Comparison of ENCODE assay signal across 10 cellular contexts in the genomic region with DNA sequence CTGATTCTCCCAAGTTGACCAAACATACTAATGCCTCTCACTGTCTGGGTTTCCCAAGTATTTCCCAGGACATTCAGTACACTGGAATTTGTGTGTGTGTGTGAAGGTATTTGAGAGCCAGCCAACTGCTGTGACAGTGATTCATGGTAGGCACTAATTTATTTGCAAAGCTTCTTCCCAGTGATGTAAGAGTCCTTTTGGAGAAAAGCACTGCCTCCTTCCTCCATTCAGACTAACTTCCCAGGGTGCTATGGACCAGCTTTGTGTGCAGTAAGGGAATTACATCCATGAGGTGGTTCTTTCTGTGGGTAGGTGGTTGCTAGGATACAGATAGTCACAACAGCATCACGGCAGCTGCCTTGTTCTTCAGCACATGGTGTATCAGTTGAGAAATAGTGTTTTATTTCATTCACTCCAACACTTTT.
DNase-seq lines count a peak whose midpoint lies in the region; ATAC-seq and TF ChIP-seq lines count a peak whose summit lies in the region.
"Had no signal": no experiment of that assay in that cellular context is flagged by ENCODE, and none has a peak within 500 bp of the region (broad histone marks: within the 10 kb centered on the region; RNA-seq: fewer than 3 reads in every experiment).

No MANE protein-coding gene starts in this region.

- no peak for TF ChIP-seq CTCF in retinal pigment epithelial cell (conservative IDR thresholded peaks at IDR 0.05; ENCODE audit: low read depth, low read length)

- CTCF ChIA-PET in HEK293T (lab: Yijun Ruan, JAX), result no interaction called here

- ATAC-seq in SK-N-SH treated with all-trans-retinoic acid at 6 μM for 48 hours, result peak; percentile 87
- no peak for ATAC-seq in GM21786 (IDR thresholded peaks at IDR 0.05; ENCODE audit: unreplicated experiment)

- POLR2A ChIA-PET in HEK293T (lab: Yijun Ruan, JAX), result no interaction called here

- H3K4me3 ChIP-seq in retinal pigment epithelial cell (ENCODE audit: low read length), result no peak overlapping the region

- DNase-seq in HEK293T (ENCODE audit: extremely low spot score), result no peak
- peak; percentile 87 for DNase-seq in glomerular visceral epithelial cell (ENCODE audit: extremely low spot score)
- DNase-seq in retinal pigment epithelial cell (ENCODE audit: low read depth), result peak; percentile 85
- DNase-seq in DMS153 treated with DMSO at 0.1 percent for 48 hours (lab: John Stamatoyannopoulos, UW; ENCODE audit: unreplicated experiment), result no peak
- no peak for DNase-seq in activated effector memory CD4-positive, alpha-beta T cell treated with anti-CD3 and anti-CD28 coated beads, Interleukin-2, amount 50 U/mL, for 16 hours
- DNase-seq: activated CD4-positive, alpha-beta T cell treated with anti-CD3 and anti-CD28 coated beads for 4 hours; aorta; NCI-H526 treated with DMSO at 0.1 percent for 48 hours had no signal

TF ChIP-seq in HEK293T, 16 proteins besides CTCF, POLR2A, EP300 and RAD21:
- TF ChIP-seq HDGF (IDR thresholded peaks at IDR 0.05; ENCODE audit: borderline replicate concordance) (no peak), LEF1 (IDR thresholded peaks at IDR 0.05; ENCODE audit: borderline replicate concordance) (no peak), FOXA1 (IDR thresholded peaks at IDR 0.05) (no peak), SP1 (IDR thresholded peaks at IDR 0.05) (no peak)
- TF ChIP-seq, protein P1, sequence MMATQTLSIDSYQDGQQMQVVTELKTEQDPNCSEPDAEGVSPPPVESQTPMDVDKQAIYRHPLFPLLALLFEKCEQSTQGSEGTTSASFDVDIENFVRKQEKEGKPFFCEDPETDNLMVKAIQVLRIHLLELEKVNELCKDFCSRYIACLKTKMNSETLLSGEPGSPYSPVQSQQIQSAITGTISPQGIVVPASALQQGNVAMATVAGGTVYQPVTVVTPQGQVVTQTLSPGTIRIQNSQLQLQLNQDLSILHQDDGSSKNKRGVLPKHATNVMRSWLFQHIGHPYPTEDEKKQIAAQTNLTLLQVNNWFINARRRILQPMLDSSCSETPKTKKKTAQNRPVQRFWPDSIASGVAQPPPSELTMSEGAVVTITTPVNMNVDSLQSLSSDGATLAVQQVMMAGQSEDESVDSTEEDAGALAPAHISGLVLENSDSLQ (IDR thresholded peaks at IDR 0.05), result peak; percentile 53

TF ChIP-seq in SK-N-SH treated with all-trans-retinoic acid at 6 μM for 48 hours, 23 proteins besides CTCF, POLR2A, EP300 and RAD21:
- TF ChIP-seq RARB (CRISPR knock-in tag; IDR thresholded peaks at IDR 0.05) (no peak), CSDC2 (CRISPR knock-in tag; IDR thresholded peaks at IDR 0.05) (no peak), CSRNP3 (CRISPR knock-in tag; IDR thresholded peaks at IDR 0.05) (no peak), BACH2 (CRISPR knock-in tag; IDR thresholded peaks at IDR 0.05; ENCODE audit: borderline replicate concordance) (no peak), ZNF565 (CRISPR knock-in tag; conservative IDR thresholded peaks at IDR 0.05; ENCODE audit: low read depth) (no peak), ESRRG (CRISPR knock-in tag; IDR thresholded peaks at IDR 0.05) (no peak), ZFP30 (CRISPR knock-in tag; IDR thresholded peaks at IDR 0.05) (no peak), ARNTL (CRISPR knock-in tag; IDR thresholded peaks at IDR 0.05; ENCODE audit: borderline replicate concordance, low read depth) (no peak), ZC3H10 (CRISPR knock-in tag; IDR thresholded peaks at IDR 0.05) (no peak), TOX (CRISPR knock-in tag; IDR thresholded peaks at IDR 0.05; ENCODE audit: borderline replicate concordance) (no peak), PPARA (CRISPR knock-in tag; IDR thresholded peaks at IDR 0.05; ENCODE audit: borderline replicate concordance) (no peak), GLIS3 (CRISPR knock-in tag; IDR thresholded peaks at IDR 0.05) (no peak), SNAI2 (CRISPR knock-in tag; IDR thresholded peaks at IDR 0.05) (no peak), ZNF8 (CRISPR knock-in tag; IDR thresholded peaks at IDR 0.05) (no peak), TCF4 (CRISPR knock-in tag; IDR thresholded peaks at IDR 0.05; ENCODE audit: borderline replicate concordance) (no peak), ZFP3 (CRISPR knock-in tag; IDR thresholded peaks at IDR 0.05) (no peak), CREB5 (CRISPR knock-in tag; IDR thresholded peaks at IDR 0.05; ENCODE audit: low read depth) (no peak), OSR1 (CRISPR knock-in tag; IDR thresholded peaks at IDR 0.05) (no peak)
- TF ChIP-seq, protein P2, sequence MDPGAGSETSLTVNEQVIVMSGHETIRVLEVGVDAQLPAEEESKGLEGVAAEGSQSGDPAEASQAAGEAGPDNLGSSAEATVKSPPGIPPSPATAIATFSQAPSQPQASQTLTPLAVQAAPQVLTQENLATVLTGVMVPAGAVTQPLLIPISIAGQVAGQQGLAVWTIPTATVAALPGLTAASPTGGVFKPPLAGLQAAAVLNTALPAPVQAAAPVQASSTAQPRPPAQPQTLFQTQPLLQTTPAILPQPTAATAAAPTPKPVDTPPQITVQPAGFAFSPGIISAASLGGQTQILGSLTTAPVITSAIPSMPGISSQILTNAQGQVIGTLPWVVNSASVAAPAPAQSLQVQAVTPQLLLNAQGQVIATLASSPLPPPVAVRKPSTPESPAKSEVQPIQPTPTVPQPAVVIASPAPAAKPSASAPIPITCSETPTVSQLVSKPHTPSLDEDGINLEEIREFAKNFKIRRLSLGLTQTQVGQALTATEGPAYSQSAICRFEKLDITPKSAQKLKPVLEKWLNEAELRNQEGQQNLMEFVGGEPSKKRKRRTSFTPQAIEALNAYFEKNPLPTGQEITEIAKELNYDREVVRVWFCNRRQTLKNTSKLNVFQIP (CRISPR knock-in tag; IDR thresholded peaks at IDR 0.05; ENCODE audit: borderline replicate concordance, low read depth), result no peak
- TF ChIP-seq, protein P3, sequence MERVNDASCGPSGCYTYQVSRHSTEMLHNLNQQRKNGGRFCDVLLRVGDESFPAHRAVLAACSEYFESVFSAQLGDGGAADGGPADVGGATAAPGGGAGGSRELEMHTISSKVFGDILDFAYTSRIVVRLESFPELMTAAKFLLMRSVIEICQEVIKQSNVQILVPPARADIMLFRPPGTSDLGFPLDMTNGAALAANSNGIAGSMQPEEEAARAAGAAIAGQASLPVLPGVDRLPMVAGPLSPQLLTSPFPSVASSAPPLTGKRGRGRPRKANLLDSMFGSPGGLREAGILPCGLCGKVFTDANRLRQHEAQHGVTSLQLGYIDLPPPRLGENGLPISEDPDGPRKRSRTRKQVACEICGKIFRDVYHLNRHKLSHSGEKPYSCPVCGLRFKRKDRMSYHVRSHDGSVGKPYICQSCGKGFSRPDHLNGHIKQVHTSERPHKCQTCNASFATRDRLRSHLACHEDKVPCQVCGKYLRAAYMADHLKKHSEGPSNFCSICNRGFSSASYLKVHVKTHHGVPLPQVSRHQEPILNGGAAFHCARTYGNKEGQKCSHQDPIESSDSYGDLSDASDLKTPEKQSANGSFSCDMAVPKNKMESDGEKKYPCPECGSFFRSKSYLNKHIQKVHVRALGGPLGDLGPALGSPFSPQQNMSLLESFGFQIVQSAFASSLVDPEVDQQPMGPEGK (CRISPR knock-in tag; IDR thresholded peaks at IDR 0.05; ENCODE audit: borderline replicate concordance), result no peak

Comparison
In these comparisons a context has a peak if more than half of its experiments do, and no peak if none do; other contexts are left out.
1. DNase-seq: peak in glomerular visceral epithelial cell (single experiment) and retinal pigment epithelial cell (single experiment); none in HEK293T (single experiment), DMS153 treated with DMSO at 0.1 percent for 48 hours (single experiment) and activated effector memory CD4-positive, alpha-beta T cell treated with anti-CD3 and anti-CD28 coated beads, Interleukin-2, amount 50 U/mL, for 16 hours (single experiment).